ENCODE assay signal across 1 cellular context in the genomic region with DNA sequence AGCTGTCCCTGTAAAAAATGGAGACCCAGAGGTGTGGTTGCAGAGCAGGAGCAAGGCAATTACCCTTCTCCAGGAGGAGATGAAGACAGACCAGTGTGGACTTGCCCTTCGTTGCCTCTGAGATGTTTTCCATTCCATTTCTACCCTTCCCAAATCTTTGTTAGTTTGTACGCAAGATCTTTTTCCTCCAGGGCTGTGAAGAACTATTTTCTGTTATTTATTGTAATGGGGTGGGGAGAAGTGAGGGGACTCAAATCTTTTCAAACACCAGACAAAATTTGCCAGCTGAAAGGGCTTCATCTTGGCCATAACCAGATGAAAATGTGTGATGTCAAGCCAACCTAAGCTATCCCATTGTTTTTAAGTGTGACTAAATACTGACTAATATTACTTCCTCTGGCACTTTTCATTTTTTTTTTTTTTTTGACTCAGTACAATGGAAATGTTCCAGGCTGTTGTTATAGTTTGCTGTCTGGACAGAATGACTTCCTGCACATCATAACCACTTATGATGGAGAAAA.
TF ChIP-seq lines count a peak whose summit lies in the region.

No MANE protein-coding gene starts in this region.

TF ChIP-seq in HepG2, 621 proteins besides CTCF, POLR2A, EP300 and RAD21 (continued from another document):
- no peak for TF ChIP-seq PHF5A (CRISPR knock-in tag; IDR thresholded peaks at IDR 0.05; ENCODE audit: low read depth, unreplicated experiment)
- no peak for TF ChIP-seq HNRNPLL (IDR thresholded peaks at IDR 0.05; ENCODE audit: low read depth, low read length, poor library complexity, severe bottlenecking)
- TF ChIP-seq ZKSCAN5 (CRISPR knock-in tag; IDR thresholded peaks at IDR 0.05): no peak
- TF ChIP-seq, protein P1, sequence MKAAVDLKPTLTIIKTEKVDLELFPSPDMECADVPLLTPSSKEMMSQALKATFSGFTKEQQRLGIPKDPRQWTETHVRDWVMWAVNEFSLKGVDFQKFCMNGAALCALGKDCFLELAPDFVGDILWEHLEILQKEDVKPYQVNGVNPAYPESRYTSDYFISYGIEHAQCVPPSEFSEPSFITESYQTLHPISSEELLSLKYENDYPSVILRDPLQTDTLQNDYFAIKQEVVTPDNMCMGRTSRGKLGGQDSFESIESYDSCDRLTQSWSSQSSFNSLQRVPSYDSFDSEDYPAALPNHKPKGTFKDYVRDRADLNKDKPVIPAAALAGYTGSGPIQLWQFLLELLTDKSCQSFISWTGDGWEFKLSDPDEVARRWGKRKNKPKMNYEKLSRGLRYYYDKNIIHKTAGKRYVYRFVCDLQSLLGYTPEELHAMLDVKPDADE (CRISPR knock-in tag; IDR thresholded peaks at IDR 0.05): no peak
- no peak for TF ChIP-seq ZMYM4 (CRISPR knock-in tag; IDR thresholded peaks at IDR 0.05)
- no peak for TF ChIP-seq WIZ (CRISPR knock-in tag; IDR thresholded peaks at IDR 0.05)
- TF ChIP-seq PHB2 (IDR thresholded peaks at IDR 0.05; ENCODE audit: partially characterized antibody): no peak
- TF ChIP-seq ZNF138 (CRISPR knock-in tag; IDR thresholded peaks at IDR 0.05; ENCODE audit: low read depth): no peak
TF ChIP-seq in HepG2: peak in this region for 0.
